Comparison of ENCODE assay signal across 10 cellular contexts in the genomic region with DNA sequence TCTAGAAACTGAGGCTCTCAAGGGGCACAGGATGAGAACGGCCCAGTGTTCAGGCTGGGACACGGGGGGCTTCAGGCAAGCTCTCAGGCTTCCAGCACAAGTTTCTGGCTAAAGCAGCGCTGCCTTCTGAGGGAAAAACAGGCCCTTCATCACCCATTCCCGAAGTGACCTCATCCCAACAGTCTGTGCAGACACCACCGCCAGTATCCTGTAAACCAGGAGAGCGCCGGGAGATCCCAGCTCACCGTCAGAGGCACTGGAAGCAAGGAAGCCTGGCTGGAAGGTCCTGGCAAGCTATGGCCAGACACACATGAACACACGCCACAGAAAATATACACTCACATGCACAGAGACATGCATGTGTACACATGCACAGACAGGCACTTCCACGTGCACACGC. TPM values are rescaled to one million over a fixed set of nuclear protein-coding genes. Genes with fewer than 3 reads are reported as not detected.
DNase-seq lines count a peak whose midpoint lies in the region; ATAC-seq lines count a peak whose summit lies in the region.
"Had no signal": no experiment of that assay in that cellular context is flagged by ENCODE, and none has a peak within 500 bp of the region (broad histone marks: within the 10 kb centered on the region; RNA-seq: fewer than 3 reads in every experiment).

No MANE protein-coding gene starts in this region.

- no peak for DNase-seq in activated CD4-positive, alpha-beta memory T cell treated with anti-CD3 and anti-CD28 coated beads, Interleukin-2, amount 10 ng/mL, durations not matched to agents 7 days and 5 days
- no peak for DNase-seq in activated CD4-positive, alpha-beta memory T cell treated with anti-CD3 and anti-CD28 coated beads for 36 hours
- no peak for DNase-seq in activated naive CD8-positive, alpha-beta T cell treated with anti-CD3 and anti-CD28 coated beads, Interleukin-2, amount 10 ng/mL, durations not matched to agents 7 days and 5 days
- peak; percentile 52 for DNase-seq in kidney tubule cell (ENCODE audit: low spot score)
- DNase-seq in stimulated activated naive B cell treated with anti-CD40 and anti-IgM and Interleukin-4, amounts not matched to agents 10 μg/mL and 1 μg/mL and 100 μg/mL, for 72 hours = no peak
- DNase-seq in NCI-H2227 treated with DMSO at 0.1 percent for 48 hours (lab: John Stamatoyannopoulos, UW) = no peak
- no peak for DNase-seq in NCI-H1092 treated with DMSO at 0.1 percent for 48 hours (lab: John Stamatoyannopoulos, UW)
- DNase-seq in NAMALWA (ENCODE audit: low spot score) = no peak
- DNase-seq: GDM1, NCI-H1694 treated with DMSO at 0.1 percent for 48 hours had no signal

- peaks cover 4% of the 10 kb centered on the region for H3K36me3 Mint-ChIP-seq in activated CD4-positive, alpha-beta memory T cell treated with anti-CD3 and anti-CD28 coated beads, Interleukin-2, amount 10 ng/mL, durations not matched to agents 7 days and 5 days (ENCODE audit: low read depth)
- no peaks in the 10 kb centered on the region for H3K36me3 Mint-ChIP-seq in activated CD4-positive, alpha-beta memory T cell treated with anti-CD3 and anti-CD28 coated beads for 36 hours
- peaks cover 5% of the 10 kb centered on the region for H3K36me3 Mint-ChIP-seq in activated naive CD8-positive, alpha-beta T cell treated with anti-CD3 and anti-CD28 coated beads, Interleukin-2, amount 10 ng/mL, durations not matched to agents 7 days and 5 days
- peaks cover 2 to 6% of the 10 kb centered on the region in 2 donors for H3K36me3 Mint-ChIP-seq in stimulated activated naive B cell treated with anti-CD40 and anti-IgM and Interleukin-4, amounts not matched to agents 10 μg/mL and 1 μg/mL and 100 μg/mL, for 72 hours

- intact Hi-C loops in activated CD4-positive, alpha-beta memory T cell treated with anti-CD3 and anti-CD28 coated beads for 36 hours (cut with micrococcal nuclease) = no loop called here

- H3K27ac Mint-ChIP-seq in activated CD4-positive, alpha-beta memory T cell treated with anti-CD3 and anti-CD28 coated beads, Interleukin-2, amount 10 ng/mL, durations not matched to agents 7 days and 5 days = peak overlapping the region; percentile 41
- no peak overlapping the region for H3K27ac Mint-ChIP-seq in activated CD4-positive, alpha-beta memory T cell treated with anti-CD3 and anti-CD28 coated beads for 36 hours
- H3K27ac Mint-ChIP-seq in activated naive CD8-positive, alpha-beta T cell treated with anti-CD3 and anti-CD28 coated beads, Interleukin-2, amount 10 ng/mL, durations not matched to agents 7 days and 5 days = peak overlapping the region; percentile 63
- no peak overlapping the region for H3K27ac Mint-ChIP-seq in stimulated activated naive B cell treated with anti-CD40 and anti-IgM and Interleukin-4, amounts not matched to agents 10 μg/mL and 1 μg/mL and 100 μg/mL, for 72 hours

- H3K4me1 Mint-ChIP-seq in activated CD4-positive, alpha-beta memory T cell treated with anti-CD3 and anti-CD28 coated beads, Interleukin-2, amount 10 ng/mL, durations not matched to agents 7 days and 5 days = peaks cover 47% of the 10 kb centered on the region
- H3K4me1 Mint-ChIP-seq in activated CD4-positive, alpha-beta memory T cell treated with anti-CD3 and anti-CD28 coated beads for 36 hours (ENCODE audit: low read depth) = peaks cover 44% of the 10 kb centered on the region
- H3K4me1 Mint-ChIP-seq in activated naive CD8-positive, alpha-beta T cell treated with anti-CD3 and anti-CD28 coated beads, Interleukin-2, amount 10 ng/mL, durations not matched to agents 7 days and 5 days = peaks cover 40% of the 10 kb centered on the region
- H3K4me1 Mint-ChIP-seq in stimulated activated naive B cell treated with anti-CD40 and anti-IgM and Interleukin-4, amounts not matched to agents 10 μg/mL and 1 μg/mL and 100 μg/mL, for 72 hours = peaks cover 47 to 71% of the 10 kb centered on the region in 2 donors

- H3K9me3 Mint-ChIP-seq in activated CD4-positive, alpha-beta memory T cell treated with anti-CD3 and anti-CD28 coated beads, Interleukin-2, amount 10 ng/mL, durations not matched to agents 7 days and 5 days = no peaks in the 10 kb centered on the region
- no peaks in the 10 kb centered on the region for H3K9me3 Mint-ChIP-seq in activated CD4-positive, alpha-beta memory T cell treated with anti-CD3 and anti-CD28 coated beads for 36 hours
- no peaks in the 10 kb centered on the region for H3K9me3 Mint-ChIP-seq in activated naive CD8-positive, alpha-beta T cell treated with anti-CD3 and anti-CD28 coated beads, Interleukin-2, amount 10 ng/mL, durations not matched to agents 7 days and 5 days
- no peaks in the 10 kb centered on the region for H3K9me3 Mint-ChIP-seq in stimulated activated naive B cell treated with anti-CD40 and anti-IgM and Interleukin-4, amounts not matched to agents 10 μg/mL and 1 μg/mL and 100 μg/mL, for 72 hours

- no peaks in the 10 kb centered on the region for H3K27me3 Mint-ChIP-seq in activated CD4-positive, alpha-beta memory T cell treated with anti-CD3 and anti-CD28 coated beads, Interleukin-2, amount 10 ng/mL, durations not matched to agents 7 days and 5 days
- H3K27me3 Mint-ChIP-seq in activated CD4-positive, alpha-beta memory T cell treated with anti-CD3 and anti-CD28 coated beads for 36 hours = no peaks in the 10 kb centered on the region
- H3K27me3 Mint-ChIP-seq in activated naive CD8-positive, alpha-beta T cell treated with anti-CD3 and anti-CD28 coated beads, Interleukin-2, amount 10 ng/mL, durations not matched to agents 7 days and 5 days = no peaks in the 10 kb centered on the region
- H3K27me3 Mint-ChIP-seq in stimulated activated naive B cell treated with anti-CD40 and anti-IgM and Interleukin-4, amounts not matched to agents 10 μg/mL and 1 μg/mL and 100 μg/mL, for 72 hours = no peaks in the 10 kb centered on the region

- POLR2A ChIA-PET in activated CD4-positive, alpha-beta memory T cell treated with anti-CD3 and anti-CD28 coated beads, Interleukin-2, amount 10 ng/mL, durations not matched to agents 7 days and 5 days (lab: Charles Lee) = no interaction called here
- POLR2A ChIA-PET in activated CD4-positive, alpha-beta memory T cell treated with anti-CD3 and anti-CD28 coated beads for 36 hours (lab: Charles Lee) = no interaction called here
- POLR2A ChIA-PET in activated naive CD8-positive, alpha-beta T cell treated with anti-CD3 and anti-CD28 coated beads, Interleukin-2, amount 10 ng/mL, durations not matched to agents 7 days and 5 days (lab: Charles Lee) = interaction anchor here (1.4 kb wide), 1 partner anchor 211 kb away, joined by 3 read pairs; the partner anchor contains the start of genes BRD9 and TRIP13

- CTCF ChIA-PET in activated CD4-positive, alpha-beta memory T cell treated with anti-CD3 and anti-CD28 coated beads, Interleukin-2, amount 10 ng/mL, durations not matched to agents 7 days and 5 days (lab: Charles Lee) = no interaction called here
- CTCF ChIA-PET in activated CD4-positive, alpha-beta memory T cell treated with anti-CD3 and anti-CD28 coated beads for 36 hours (lab: Charles Lee) = no interaction called here

- no peak for ATAC-seq in activated naive CD8-positive, alpha-beta T cell treated with anti-CD3 and anti-CD28 coated beads, Interleukin-2, amount 10 ng/mL, durations not matched to agents 7 days and 5 days (ENCODE audit: low read depth)
- no peak for ATAC-seq in stimulated activated naive B cell treated with anti-CD40 and anti-IgM and Interleukin-4, amounts not matched to agents 10 μg/mL and 1 μg/mL and 100 μg/mL, for 72 hours (replicated peaks)

- H3K4me3 Mint-ChIP-seq in activated CD4-positive, alpha-beta memory T cell treated with anti-CD3 and anti-CD28 coated beads, Interleukin-2, amount 10 ng/mL, durations not matched to agents 7 days and 5 days = no peak overlapping the region
- H3K4me3 Mint-ChIP-seq in activated CD4-positive, alpha-beta memory T cell treated with anti-CD3 and anti-CD28 coated beads for 36 hours = no peak overlapping the region
- peak overlapping the region; percentile 30 for H3K4me3 Mint-ChIP-seq in activated naive CD8-positive, alpha-beta T cell treated with anti-CD3 and anti-CD28 coated beads, Interleukin-2, amount 10 ng/mL, durations not matched to agents 7 days and 5 days
- peak overlapping the region; percentile 18 to 89 for H3K4me3 Mint-ChIP-seq in stimulated activated naive B cell treated with anti-CD40 and anti-IgM and Interleukin-4, amounts not matched to agents 10 μg/mL and 1 μg/mL and 100 μg/mL, for 72 hours

RNA-seq across cellular contexts. Expression of gene SLC12A7, which starts 8.8 kb away (rescaled TPM):
- total RNA-seq in activated CD4-positive, alpha-beta memory T cell treated with anti-CD3 and anti-CD28 coated beads, Interleukin-2, amount 10 ng/mL, durations not matched to agents 7 days and 5 days = 10 to 100 TPM; 32.6 to 34.2 TPM
- 10 to 100 TPM; 10.1 to 10.8 TPM for total RNA-seq in activated CD4-positive, alpha-beta memory T cell treated with anti-CD3 and anti-CD28 coated beads for 36 hours
- 10 to 100 TPM; 31.5 to 37.5 TPM for total RNA-seq in activated naive CD8-positive, alpha-beta T cell treated with anti-CD3 and anti-CD28 coated beads, Interleukin-2, amount 10 ng/mL, durations not matched to agents 7 days and 5 days

Comparison
In these comparisons a context has a peak if more than half of its experiments do, and no peak if none do; other contexts are left out.
1. H3K27ac Mint-ChIP-seq: peak in activated CD4-positive, alpha-beta memory T cell treated with anti-CD3 and anti-CD28 coated beads, Interleukin-2, amount 10 ng/mL, durations not matched to agents 7 days and 5 days (single experiment) and activated naive CD8-positive, alpha-beta T cell treated with anti-CD3 and anti-CD28 coated beads, Interleukin-2, amount 10 ng/mL, durations not matched to agents 7 days and 5 days (single experiment); none in activated CD4-positive, alpha-beta memory T cell treated with anti-CD3 and anti-CD28 coated beads for 36 hours (single experiment) and stimulated activated naive B cell treated with anti-CD40 and anti-IgM and Interleukin-4, amounts not matched to agents 10 μg/mL and 1 μg/mL and 100 μg/mL, for 72 hours (single experiment).
2. H3K4me3 Mint-ChIP-seq: peak in activated naive CD8-positive, alpha-beta T cell treated with anti-CD3 and anti-CD28 coated beads, Interleukin-2, amount 10 ng/mL, durations not matched to agents 7 days and 5 days (single experiment) and stimulated activated naive B cell treated with anti-CD40 and anti-IgM and Interleukin-4, amounts not matched to agents 10 μg/mL and 1 μg/mL and 100 μg/mL, for 72 hours (2 of 2); none in activated CD4-positive, alpha-beta memory T cell treated with anti-CD3 and anti-CD28 coated beads, Interleukin-2, amount 10 ng/mL, durations not matched to agents 7 days and 5 days (single experiment) and activated CD4-positive, alpha-beta memory T cell treated with anti-CD3 and anti-CD28 coated beads for 36 hours (single experiment).